Comparison of ENCODE assay signal across 1 cellular context in the genomic region with DNA sequence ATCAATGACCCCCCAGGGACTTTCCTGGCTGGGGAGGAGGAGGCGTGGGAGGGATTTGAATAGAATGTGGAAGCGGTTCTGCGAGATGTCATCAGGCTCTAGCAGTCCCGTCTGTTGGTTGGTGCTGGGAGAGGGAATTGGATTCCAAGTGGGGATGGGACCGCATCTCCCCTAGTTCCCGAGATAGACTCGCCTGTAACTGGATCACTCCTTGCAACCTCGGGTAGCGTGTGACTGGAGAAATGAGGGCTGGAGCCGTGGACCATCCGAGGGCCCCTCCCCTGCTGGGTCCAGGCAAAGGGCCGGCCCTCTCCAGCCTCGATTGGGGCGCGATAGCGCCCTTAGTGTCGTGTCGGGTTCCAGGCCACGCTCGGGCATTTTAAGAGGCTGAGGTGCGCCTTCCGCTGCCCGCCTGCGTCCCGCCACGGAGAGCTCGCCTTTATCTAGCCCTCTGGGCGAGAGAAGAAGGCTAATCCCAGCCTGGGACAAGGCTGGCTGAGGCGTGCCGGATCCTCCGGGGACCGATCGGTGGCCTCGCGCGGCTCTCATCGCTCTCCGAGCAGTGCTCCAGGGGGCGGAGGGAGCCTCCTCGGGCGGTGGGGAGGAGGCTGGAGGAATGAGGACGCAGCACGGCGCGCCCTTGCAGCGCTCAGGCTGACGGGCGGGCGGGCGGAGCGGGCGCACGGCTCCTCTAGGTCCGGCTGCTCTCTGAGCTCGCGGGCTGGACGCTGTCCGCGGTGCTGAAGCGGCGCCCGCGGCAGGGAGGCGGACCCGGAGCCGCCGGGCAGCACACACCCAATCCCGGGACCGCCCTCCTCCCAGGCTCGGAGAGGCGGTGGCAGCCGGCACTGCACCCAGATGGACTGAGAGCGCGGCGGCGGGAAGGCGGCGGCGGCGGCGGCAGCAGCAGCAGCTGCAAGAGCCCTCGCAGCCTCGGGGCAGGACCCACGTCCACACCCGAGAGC.
A peak's percentile ranks its signal among the peaks of the same experiment; 100 is the strongest.
TF ChIP-seq lines count a peak whose summit lies in the region.

No MANE protein-coding gene starts in this region.

TF ChIP-seq in HepG2, 621 proteins besides CTCF, POLR2A, EP300 and RAD21 (continued from another document):
- TF ChIP-seq ZBED4 (CRISPR knock-in tag; IDR thresholded peaks at IDR 0.05; ENCODE audit: borderline replicate concordance) (peak; percentile 98), RELA (CRISPR knock-in tag; IDR thresholded peaks at IDR 0.05) (peak; percentile 94), XRCC5 (optimal IDR thresholded peaks at IDR 0.05; ENCODE audit: low read length) (peak; percentile 91), CEBPG (CRISPR knock-in tag; IDR thresholded peaks at IDR 0.05) (peak; percentile 30; the same call in 1 of the 2 replicates), ZBTB43 (CRISPR knock-in tag; conservative IDR thresholded peaks at IDR 0.05) (peak; percentile 97), MLLT10 (CRISPR knock-in tag; IDR thresholded peaks at IDR 0.05) (no peak), FOXA3 (CRISPR knock-in tag; IDR thresholded peaks at IDR 0.05) (peak; percentile 76), HCFC1 (IDR thresholded peaks at IDR 0.05; ENCODE audit: low read depth, low read length) (no peak), ZNF615 (CRISPR knock-in tag; IDR thresholded peaks at IDR 0.05; ENCODE audit: borderline replicate concordance) (peak; percentile 90; the same call in 1 of the 2 replicates), CREB1 (IDR thresholded peaks at IDR 0.05) (no peak), CREB1 (CRISPR knock-in tag; IDR thresholded peaks at IDR 0.05) (no peak), ZNF251 (CRISPR knock-in tag; IDR thresholded peaks at IDR 0.05) (no peak), ATF6 (CRISPR knock-in tag; conservative IDR thresholded peaks at IDR 0.05) (peak; percentile 95), ZFP36L2 (CRISPR knock-in tag; IDR thresholded peaks at IDR 0.05) (peak; percentile 97), MATR3 (CRISPR knock-in tag; IDR thresholded peaks at IDR 0.05) (no peak), ZNF747 (CRISPR knock-in tag; IDR thresholded peaks at IDR 0.05; ENCODE audit: borderline replicate concordance) (peak; percentile 83; the same call in 1 of the 2 replicates), ARID2 (CRISPR knock-in tag; IDR thresholded peaks at IDR 0.05; ENCODE audit: borderline replicate concordance) (peak; percentile 100)
- TF ChIP-seq, protein P1, sequence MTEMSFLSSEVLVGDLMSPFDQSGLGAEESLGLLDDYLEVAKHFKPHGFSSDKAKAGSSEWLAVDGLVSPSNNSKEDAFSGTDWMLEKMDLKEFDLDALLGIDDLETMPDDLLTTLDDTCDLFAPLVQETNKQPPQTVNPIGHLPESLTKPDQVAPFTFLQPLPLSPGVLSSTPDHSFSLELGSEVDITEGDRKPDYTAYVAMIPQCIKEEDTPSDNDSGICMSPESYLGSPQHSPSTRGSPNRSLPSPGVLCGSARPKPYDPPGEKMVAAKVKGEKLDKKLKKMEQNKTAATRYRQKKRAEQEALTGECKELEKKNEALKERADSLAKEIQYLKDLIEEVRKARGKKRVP (CRISPR knock-in tag; IDR thresholded peaks at IDR 0.05) = peak in 1 of 2 experiments; percentile 86; a peak in 2 of 4 replicates
- TF ChIP-seq, protein P2, sequence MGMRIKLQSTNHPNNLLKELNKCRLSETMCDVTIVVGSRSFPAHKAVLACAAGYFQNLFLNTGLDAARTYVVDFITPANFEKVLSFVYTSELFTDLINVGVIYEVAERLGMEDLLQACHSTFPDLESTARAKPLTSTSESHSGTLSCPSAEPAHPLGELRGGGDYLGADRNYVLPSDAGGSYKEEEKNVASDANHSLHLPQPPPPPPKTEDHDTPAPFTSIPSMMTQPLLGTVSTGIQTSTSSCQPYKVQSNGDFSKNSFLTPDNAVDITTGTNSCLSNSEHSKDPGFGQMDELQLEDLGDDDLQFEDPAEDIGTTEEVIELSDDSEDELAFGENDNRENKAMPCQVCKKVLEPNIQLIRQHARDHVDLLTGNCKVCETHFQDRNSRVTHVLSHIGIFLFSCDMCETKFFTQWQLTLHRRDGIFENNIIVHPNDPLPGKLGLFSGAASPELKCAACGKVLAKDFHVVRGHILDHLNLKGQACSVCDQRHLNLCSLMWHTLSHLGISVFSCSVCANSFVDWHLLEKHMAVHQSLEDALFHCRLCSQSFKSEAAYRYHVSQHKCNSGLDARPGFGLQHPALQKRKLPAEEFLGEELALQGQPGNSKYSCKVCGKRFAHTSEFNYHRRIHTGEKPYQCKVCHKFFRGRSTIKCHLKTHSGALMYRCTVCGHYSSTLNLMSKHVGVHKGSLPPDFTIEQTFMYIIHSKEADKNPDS (CRISPR knock-in tag; IDR thresholded peaks at IDR 0.05) = peak; percentile 82; the same call in 1 of the 2 replicates
